8 cellular contexts compared by ENCODE assay signal in the genomic region with DNA sequence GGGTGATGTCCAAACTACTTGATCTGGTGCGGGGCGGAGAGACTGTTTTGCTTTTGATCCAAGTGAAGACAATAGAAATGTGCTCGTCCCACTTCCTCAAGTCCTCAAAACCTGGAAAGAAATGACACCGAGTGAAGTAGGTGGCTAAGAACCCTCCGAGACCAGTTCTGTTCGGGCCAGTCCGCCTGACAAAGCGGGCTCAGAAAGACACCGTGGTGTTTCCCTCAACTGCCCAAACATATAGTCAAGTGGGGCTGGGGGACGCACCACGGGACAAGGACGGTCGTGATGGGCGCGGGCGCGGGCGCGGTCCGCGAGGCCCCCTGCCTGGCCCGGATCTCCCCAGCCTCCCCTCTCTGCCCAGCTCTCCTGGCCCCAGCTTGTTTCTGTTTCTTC. TPM values are rescaled to one million over a fixed set of nuclear protein-coding genes. Genes with fewer than 3 reads are reported as not detected.
DNase-seq lines count a peak whose midpoint lies in the region; ATAC-seq, FAIRE-seq and TF ChIP-seq lines count a peak whose summit lies in the region.

No MANE protein-coding gene starts in this region.

- H3K9me3 Mint-ChIP-seq in astrocyte (ENCODE audit: unreplicated experiment), result no peaks in the 10 kb centered on the region

- H3K4me2 ChIP-seq in DOHH2 (ENCODE audit: low read length), result peak overlapping the region; percentile 99
- peak overlapping the region; percentile 90 for H3K4me2 ChIP-seq in Karpas-422 (ENCODE audit: low read depth, low read length, poor library complexity, severe bottlenecking)
- peak overlapping the region; percentile 84 for H3K4me2 ChIP-seq in astrocyte (ENCODE audit: low read length)

- peaks cover 15% of the 10 kb centered on the region for H3K36me3 Mint-ChIP-seq in astrocyte (ENCODE audit: low read depth, unreplicated experiment)

- H3F3A ChIP-seq in DOHH2 (ENCODE audit: control insufficient read depth, insufficient read depth), result peaks cover 18% of the 10 kb centered on the region

- H3K79me2 ChIP-seq in DOHH2 (ENCODE audit: control insufficient read depth, low read length) (no peaks in the 10 kb centered on the region), Karpas-422 (ENCODE audit: low read length) (peaks cover 15% of the 10 kb centered on the region), astrocyte (ENCODE audit: insufficient read depth, low read length) (peaks cover 79% of the 10 kb centered on the region)

- H3K27me3 Mint-ChIP-seq in astrocyte (ENCODE audit: low read depth, unreplicated experiment), result no peaks in the 10 kb centered on the region

- H3K27me3 ChIP-seq in DOHH2 (ENCODE audit: control insufficient read depth, low read length), result peaks cover 62% of the 10 kb centered on the region
- no peaks in the 10 kb centered on the region for H3K27me3 ChIP-seq in Karpas-422 (ENCODE audit: low read length)
- no peaks in the 10 kb centered on the region for H3K27me3 ChIP-seq in astrocyte (ENCODE audit: insufficient read depth, low read length)
- no peaks in the 10 kb centered on the region for H3K27me3 ChIP-seq in kidney epithelial cell (ENCODE audit: control insufficient read depth, insufficient read depth, low read length)

- FAIRE-seq in astrocyte (lab: Jason Lieb, UNC), result no peak

- peak overlapping the region; percentile 97 for H3K4me3 Mint-ChIP-seq in astrocyte (ENCODE audit: unreplicated experiment)

- peaks cover 29% of the 10 kb centered on the region for H3K4me1 Mint-ChIP-seq in astrocyte (ENCODE audit: low read depth, unreplicated experiment)

- peak overlapping the region; percentile 94 for H3K9ac ChIP-seq in Karpas-422 (ENCODE audit: low read length)
- H3K9ac ChIP-seq in astrocyte (ENCODE audit: low read length), result peak overlapping the region; percentile 99

- H3K4me3 ChIP-seq in DOHH2 (ENCODE audit: low read length), result no peak overlapping the region
- H3K4me3 ChIP-seq in Karpas-422 (ENCODE audit: low read length), result peak overlapping the region; percentile 88
- peak overlapping the region; percentile 83 for H3K4me3 ChIP-seq in astrocyte (ENCODE audit: insufficient read depth, low read depth, low read length)
- H3K4me3 ChIP-seq in kidney epithelial cell (ENCODE audit: low read depth, low read length), result peak overlapping the region; percentile 99

- no peaks in the 10 kb centered on the region for H3K9me2 ChIP-seq in DOHH2 (replicated peaks; ENCODE audit: control insufficient read depth, low read length)
- no peaks in the 10 kb centered on the region for H3K9me2 ChIP-seq in Karpas-422 (replicated peaks; ENCODE audit: insufficient read depth, low read length)

- H3K9me3 ChIP-seq in DOHH2 (ENCODE audit: control insufficient read depth, insufficient read depth, low read length), result no peaks in the 10 kb centered on the region
- H3K9me3 ChIP-seq in Karpas-422 (ENCODE audit: low read length), result no peaks in the 10 kb centered on the region
- no peaks in the 10 kb centered on the region for H3K9me3 ChIP-seq in astrocyte (ENCODE audit: insufficient read depth, low read depth, low read length)

- H2AFZ ChIP-seq in Karpas-422 (ENCODE audit: low read length), result no peak overlapping the region
- H2AFZ ChIP-seq in astrocyte (ENCODE audit: low read depth, low read length), result no peak overlapping the region

- peak; percentile 55 for DNase-seq in Karpas-422
- DNase-seq in astrocyte (ENCODE audit: low read depth), result no peak
- no peak for DNase-seq in kidney epithelial cell (ENCODE audit: low read depth)
- DNase-seq in stimulated activated naive CD8-positive, alpha-beta T cell treated with anti-CD3 and anti-CD28 coated beads, Interleukin-15, Interleukin-2, amounts not matched to agents 100 U/mL and 50 U/mL, for 24 hours, result peak; percentile 33
- DNase-seq in NCI-H1436 treated with DMSO at 0.1 percent for 48 hours (lab: John Stamatoyannopoulos, UW), result no peak

- no peak overlapping the region for H3K27ac ChIP-seq in DOHH2 (ENCODE audit: low read depth, low read length)
- peak overlapping the region; percentile 67 for H3K27ac ChIP-seq in Karpas-422 (ENCODE audit: low read length)
- peak overlapping the region; percentile 89 for H3K27ac ChIP-seq in astrocyte (ENCODE audit: low read depth, low read length)

- H3K27ac Mint-ChIP-seq in astrocyte (ENCODE audit: unreplicated experiment), result peak overlapping the region; percentile 94

- H3K36me3 ChIP-seq in DOHH2 (ENCODE audit: control insufficient read depth, low read length) (no peaks in the 10 kb centered on the region), Karpas-422 (ENCODE audit: insufficient read depth, low read length) (peaks cover 13% of the 10 kb centered on the region), astrocyte (ENCODE audit: insufficient read depth, low read length) (peaks cover 19% of the 10 kb centered on the region), kidney epithelial cell (ENCODE audit: control insufficient read depth, insufficient read depth, low read length) (peaks cover 3% of the 10 kb centered on the region)

- TF ChIP-seq CTCF in DOHH2 (IDR thresholded peaks at IDR 0.05; ENCODE audit: low read depth, low read length, poor library complexity, severe bottlenecking), result no peak
- no peak for TF ChIP-seq CTCF in astrocyte (IDR thresholded peaks at IDR 0.05; ENCODE audit: insufficient read depth, low read depth, low read length)
- no peak for TF ChIP-seq CTCF in kidney epithelial cell (IDR thresholded peaks at IDR 0.05; ENCODE audit: insufficient read depth, low read length, poor library complexity, severe bottlenecking)

- no peak for ATAC-seq in stimulated activated naive CD8-positive, alpha-beta T cell treated with anti-CD3 and anti-CD28 coated beads, Interleukin-15, Interleukin-2, amounts not matched to agents 100 U/mL and 50 U/mL, for 24 hours
- no peak for ATAC-seq in GM19023 (IDR thresholded peaks at IDR 0.05; ENCODE audit: unreplicated experiment)
- ATAC-seq in GM18502 (IDR thresholded peaks at IDR 0.05; ENCODE audit: poor library complexity, unreplicated experiment), result no peak

- H4K20me1 ChIP-seq in DOHH2 (ENCODE audit: control insufficient read depth, insufficient read depth, low read depth, low read length) (peaks cover 3% of the 10 kb centered on the region; the same call in 1 of the 2 replicates), Karpas-422 (ENCODE audit: insufficient read depth, low read depth, low read length) (peaks cover 17% of the 10 kb centered on the region; the same call in 1 of the 2 replicates), astrocyte (ENCODE audit: insufficient read depth, low read length) (peaks cover 32% of the 10 kb centered on the region)

- H3K4me1 ChIP-seq in DOHH2 (ENCODE audit: control insufficient read depth, low read length) (peaks cover 19% of the 10 kb centered on the region), Karpas-422 (ENCODE audit: low read length) (peaks cover 65% of the 10 kb centered on the region), astrocyte (ENCODE audit: insufficient read depth, low read length) (peaks cover 41% of the 10 kb centered on the region)

RNA-seq across cellular contexts. Expression of a gene that starts 1.6 kb away (rescaled TPM):
- 10.5 and 11.3 TPM in 2 replicates for total RNA-seq in Karpas-422 (2014; rRNA removed; shearing (Covaris generic); ENCODE audit: low replicate concordance)
- total RNA-seq in astrocyte, result 41.2 and 43.9 TPM in 2 replicates
- 111 and 113 TPM in 2 replicates for total RNA-seq in kidney epithelial cell

RNA-seq across cellular contexts. Expression of a gene that starts 54.5 kb away (rescaled TPM):
- total RNA-seq in Karpas-422 (2014; rRNA removed; shearing (Covaris generic); ENCODE audit: low replicate concordance), result 391 and 401 TPM in 2 replicates
- 614 and 687 TPM in 2 replicates for total RNA-seq in astrocyte
- 500 and 574 TPM in 2 replicates for total RNA-seq in kidney epithelial cell

Comparison
In these comparisons a context has a peak if more than half of its experiments do, and no peak if none do; other contexts are left out.
1. DNase-seq: peak in Karpas-422 (single experiment) and stimulated activated naive CD8-positive, alpha-beta T cell treated with anti-CD3 and anti-CD28 coated beads, Interleukin-15, Interleukin-2, amounts not matched to agents 100 U/mL and 50 U/mL, for 24 hours (single experiment); none in astrocyte (single experiment), kidney epithelial cell (single experiment) and NCI-H1436 treated with DMSO at 0.1 percent for 48 hours (single experiment).
2. Peak in every context shown above with its lines, with median percentiles within 50 percentile points of each other: H3K4me2 ChIP-seq.